25 cellular contexts compared by ENCODE assay signal in the genomic region with DNA sequence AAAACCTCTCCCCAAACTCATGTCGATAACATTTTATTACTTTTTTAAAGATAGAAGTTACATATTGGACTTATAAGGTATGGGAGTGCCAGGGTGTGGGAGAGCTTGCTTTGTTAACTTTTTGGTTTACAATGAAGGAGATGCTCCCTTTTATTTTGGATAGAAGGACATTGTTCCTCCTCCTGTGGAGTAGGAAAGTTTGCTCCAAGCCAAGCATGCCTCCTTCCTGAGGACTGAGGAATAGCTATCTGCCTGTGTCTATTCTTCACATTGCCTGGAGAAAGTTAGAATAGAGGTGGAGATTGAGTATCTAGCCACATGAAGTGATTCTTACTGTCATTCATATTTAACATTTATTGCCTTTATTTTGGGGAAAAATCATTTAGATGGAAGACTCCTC.
"Had no signal": no experiment of that assay in that cellular context is flagged by ENCODE, and none has a peak within 500 bp of the region (broad histone marks: within the 10 kb centered on the region; RNA-seq: fewer than 3 reads in every experiment).

No MANE protein-coding gene starts in this region.

- H3K9me3 ChIP-seq: left ventricle myocardium inferior, psoas muscle, upper lobe of left lung had no signal

- H3K4me1 ChIP-seq: left ventricle myocardium inferior, upper lobe of left lung had no signal

- H3K4me3 Mint-ChIP-seq: activated CD4-positive, alpha-beta T cell treated with anti-CD3 and anti-CD28 coated beads, Interleukin-2, amount 10 ng/mL, durations not matched to agents 24 days and 14 days; activated naive CD4-positive, alpha-beta T cell treated with anti-CD3 and anti-CD28 coated beads for 36 hours; activated naive CD8-positive, alpha-beta T cell treated with anti-CD3 and anti-CD28 coated beads, Interleukin-2, amount 50 U/mL, for 24 hours; activated T-cell treated with anti-CD3 and anti-CD28 coated beads, Interleukin-2, amount 50 U/mL, for 4 hours; immature natural killer cell; naive B cell; neural crest cell; stimulated activated naive CD8-positive, alpha-beta T cell treated with anti-CD3 and anti-CD28 coated beads, Interleukin-15, Interleukin-2, amounts not matched to agents 100 ng/mL and 50 ng/mL, for 24 hours had no signal

- H3K4me1 Mint-ChIP-seq: activated CD4-positive, alpha-beta T cell treated with anti-CD3 and anti-CD28 coated beads, Interleukin-2, amount 10 ng/mL, durations not matched to agents 24 days and 14 days; activated naive CD8-positive, alpha-beta T cell treated with anti-CD3 and anti-CD28 coated beads, Interleukin-2, amount 50 U/mL, for 24 hours; immature natural killer cell; naive B cell; neural crest cell had no signal

- H3K36me3 ChIP-seq: brain microvascular endothelial cell, left ventricle myocardium inferior, upper lobe of left lung had no signal

- H3K9me3 Mint-ChIP-seq: activated CD4-positive, alpha-beta T cell treated with anti-CD3 and anti-CD28 coated beads, Interleukin-2, amount 10 ng/mL, durations not matched to agents 24 days and 14 days; activated naive CD8-positive, alpha-beta T cell treated with anti-CD3 and anti-CD28 coated beads, Interleukin-2, amount 50 U/mL, for 24 hours; activated T-cell treated with anti-CD3 and anti-CD28 coated beads, Interleukin-2, amount 50 U/mL, for 4 hours had no signal

- H3K27ac Mint-ChIP-seq: activated CD4-positive, alpha-beta T cell treated with anti-CD3 and anti-CD28 coated beads, Interleukin-2, amount 10 ng/mL, durations not matched to agents 24 days and 14 days; activated naive CD4-positive, alpha-beta T cell treated with anti-CD3 and anti-CD28 coated beads for 36 hours; activated naive CD8-positive, alpha-beta T cell treated with anti-CD3 and anti-CD28 coated beads, Interleukin-2, amount 50 U/mL, for 24 hours; immature natural killer cell; naive B cell; stimulated activated naive CD8-positive, alpha-beta T cell treated with anti-CD3 and anti-CD28 coated beads, Interleukin-15, Interleukin-2, amounts not matched to agents 100 ng/mL and 50 ng/mL, for 24 hours had no signal

- H3K27me3 Mint-ChIP-seq: activated CD4-positive, alpha-beta T cell treated with anti-CD3 and anti-CD28 coated beads, Interleukin-2, amount 10 ng/mL, durations not matched to agents 24 days and 14 days had no signal

- H3K4me3 ChIP-seq: coronary artery, left ventricle myocardium inferior, psoas muscle, upper lobe of left lung had no signal

- DNase-seq: activated CD4-positive, alpha-beta T cell treated with anti-CD3 and anti-CD28 coated beads, Interleukin-2, amount 10 ng/mL, durations not matched to agents 24 days and 14 days; activated CD8-positive, alpha-beta memory T cell treated with anti-CD3 and anti-CD28 coated beads, Interleukin-2, amount 50 U/mL, for 4 hours; activated naive CD4-positive, alpha-beta T cell treated with anti-CD3 and anti-CD28 coated beads for 36 hours; activated naive CD8-positive, alpha-beta T cell treated with anti-CD3 and anti-CD28 coated beads, Interleukin-2, amount 50 U/mL, for 24 hours; activated T-cell treated with anti-CD3 and anti-CD28 coated beads, Interleukin-2, amount 50 U/mL, for 4 hours; anterior cingulate cortex; brain microvascular endothelial cell; central memory CD4-positive, alpha-beta T cell; erythroblast; foreskin melanocyte; glutamatergic neuron; hippocampal formation; immature natural killer cell; kidney glomerular epithelial cell; left ventricle myocardium inferior; mammary epithelial cell; naive B cell; psoas muscle; right cardiac atrium; stimulated activated CD4-positive, alpha-beta T cell treated with anti-CD3 and anti-CD28 coated beads, Interleukin-2, amount 100 ng/mL, for 24 hours; T1000; upper lobe of left lung had no signal

- H3K27me3 ChIP-seq: brain microvascular endothelial cell, upper lobe of left lung had no signal

- H3K36me3 Mint-ChIP-seq: immature natural killer cell, naive B cell had no signal

- H3K27ac ChIP-seq: brain microvascular endothelial cell, coronary artery, left ventricle myocardium inferior, psoas muscle, upper lobe of left lung had no signal
